Comparison of ENCODE assay signal across 1 cellular context in genomic region chr2:96960271-96960955, GRCh38.
TF ChIP-seq lines count a peak whose summit lies in the region.

No MANE protein-coding gene starts in this region.

TF ChIP-seq in K562, 482 proteins besides CTCF, POLR2A, EP300 and RAD21 (continued from another document and continues in another):
- no peak for TF ChIP-seq CHD7 (IDR thresholded peaks at IDR 0.05; ENCODE audit: low read depth, low read length)
- TF ChIP-seq ZBTB1 (CRISPR knock-in tag; IDR thresholded peaks at IDR 0.05; ENCODE audit: borderline replicate concordance, low read depth): no peak
- no peak for TF ChIP-seq CBX3 (IDR thresholded peaks at IDR 0.05; ENCODE audit: borderline replicate concordance in 1 of 2, low read length in 2 of 2)
- TF ChIP-seq MXD1 (CRISPR knock-in tag; IDR thresholded peaks at IDR 0.05; ENCODE audit: borderline replicate concordance, poor library complexity, severe bottlenecking): no peak
- TF ChIP-seq CSDE1 (IDR thresholded peaks at IDR 0.05): no peak
- no peak for TF ChIP-seq TCF7L2 (IDR thresholded peaks at IDR 0.05; ENCODE audit: low read depth, low read length)
- TF ChIP-seq ZNF140 (CRISPR knock-in tag; IDR thresholded peaks at IDR 0.05): no peak
- TF ChIP-seq ZNF263 (CRISPR knock-in tag; IDR thresholded peaks at IDR 0.05; ENCODE audit: borderline replicate concordance): no peak
- TF ChIP-seq SMAD3 (CRISPR knock-in tag; conservative IDR thresholded peaks at IDR 0.05): no peak
- no peak for TF ChIP-seq BCL6 (CRISPR knock-in tag; IDR thresholded peaks at IDR 0.05)
- no peak for TF ChIP-seq LARP7 (IDR thresholded peaks at IDR 0.05)
- no peak for TF ChIP-seq ZNF444 (CRISPR knock-in tag; IDR thresholded peaks at IDR 0.05)
- peak; percentile 44; the same call in 1 of the 2 replicates for TF ChIP-seq ZEB2 (IDR thresholded peaks at IDR 0.05)
- no peak for TF ChIP-seq SMARCE1 (IDR thresholded peaks at IDR 0.05)
- TF ChIP-seq ZKSCAN3 (CRISPR knock-in tag; IDR thresholded peaks at IDR 0.05): no peak
- TF ChIP-seq UBTF (IDR thresholded peaks at IDR 0.05; ENCODE audit: borderline replicate concordance in 1 of 2, low read depth in 2 of 2, low read length in 2 of 2): no peak
- no peak for TF ChIP-seq PPARD (CRISPR knock-in tag; IDR thresholded peaks at IDR 0.05)
- no peak for TF ChIP-seq PRMT5 (CRISPR knock-in tag; IDR thresholded peaks at IDR 0.05)
- TF ChIP-seq CBX8 (IDR thresholded peaks at IDR 0.05; ENCODE audit: borderline replicate concordance, extremely low read depth, low read depth, low read length, poor library complexity, severe bottlenecking): no peak
- no peak for TF ChIP-seq ZNF282 (CRISPR knock-in tag; IDR thresholded peaks at IDR 0.05)
- no peak for TF ChIP-seq TCFL5 (CRISPR knock-in tag; conservative IDR thresholded peaks at IDR 0.05)
- no peak for TF ChIP-seq BCLAF1 (IDR thresholded peaks at IDR 0.05; ENCODE audit: borderline replicate concordance in 1 of 2, control insufficient read depth in 1 of 2, low read depth in 2 of 2, low read length in 1 of 2)
- TF ChIP-seq BHLHE40 (IDR thresholded peaks at IDR 0.05; ENCODE audit: low read length): no peak; the same call in 1 of the 2 replicates
- no peak for TF ChIP-seq THRA (IDR thresholded peaks at IDR 0.05)
- TF ChIP-seq GABPA (tag; conservative IDR thresholded peaks at IDR 0.05; ENCODE audit: low read depth): no peak
- TF ChIP-seq ELF1 (tag; IDR thresholded peaks at IDR 0.05): no peak
- no peak for TF ChIP-seq ZBTB12 (CRISPR knock-in tag; IDR thresholded peaks at IDR 0.05)
- no peak for TF ChIP-seq JUN (IDR thresholded peaks at IDR 0.05; ENCODE audit: borderline replicate concordance, low read depth, low read length)
- TF ChIP-seq JUN (CRISPR knock-in tag; IDR thresholded peaks at IDR 0.05; ENCODE audit: borderline replicate concordance): peak; percentile 38; the same call in 1 of the 2 replicates
- TF ChIP-seq ZNF197 (CRISPR knock-in tag; IDR thresholded peaks at IDR 0.05; ENCODE audit: low read depth): no peak
- TF ChIP-seq HBP1 (CRISPR knock-in tag; IDR thresholded peaks at IDR 0.05): no peak
- TF ChIP-seq MAFF (IDR thresholded peaks at IDR 0.05; ENCODE audit: low read length): no peak
- TF ChIP-seq POLR2AphosphoS2 (IDR thresholded peaks at IDR 0.05; ENCODE audit: low read length): no peak
- TF ChIP-seq ZNF165 (CRISPR knock-in tag; IDR thresholded peaks at IDR 0.05; ENCODE audit: borderline replicate concordance): no peak
- no peak for TF ChIP-seq MIER1 (IDR thresholded peaks at IDR 0.05; ENCODE audit: low read depth)
- TF ChIP-seq FUS (optimal IDR thresholded peaks at IDR 0.05; ENCODE audit: low read depth, low read length): no peak
- no peak for TF ChIP-seq TAF7 (tag; IDR thresholded peaks at IDR 0.05)
- peak; percentile 86 for TF ChIP-seq ARID2 (IDR thresholded peaks at IDR 0.05)
